Comparison of ENCODE assay signal across 7 cellular contexts in the genomic region with DNA sequence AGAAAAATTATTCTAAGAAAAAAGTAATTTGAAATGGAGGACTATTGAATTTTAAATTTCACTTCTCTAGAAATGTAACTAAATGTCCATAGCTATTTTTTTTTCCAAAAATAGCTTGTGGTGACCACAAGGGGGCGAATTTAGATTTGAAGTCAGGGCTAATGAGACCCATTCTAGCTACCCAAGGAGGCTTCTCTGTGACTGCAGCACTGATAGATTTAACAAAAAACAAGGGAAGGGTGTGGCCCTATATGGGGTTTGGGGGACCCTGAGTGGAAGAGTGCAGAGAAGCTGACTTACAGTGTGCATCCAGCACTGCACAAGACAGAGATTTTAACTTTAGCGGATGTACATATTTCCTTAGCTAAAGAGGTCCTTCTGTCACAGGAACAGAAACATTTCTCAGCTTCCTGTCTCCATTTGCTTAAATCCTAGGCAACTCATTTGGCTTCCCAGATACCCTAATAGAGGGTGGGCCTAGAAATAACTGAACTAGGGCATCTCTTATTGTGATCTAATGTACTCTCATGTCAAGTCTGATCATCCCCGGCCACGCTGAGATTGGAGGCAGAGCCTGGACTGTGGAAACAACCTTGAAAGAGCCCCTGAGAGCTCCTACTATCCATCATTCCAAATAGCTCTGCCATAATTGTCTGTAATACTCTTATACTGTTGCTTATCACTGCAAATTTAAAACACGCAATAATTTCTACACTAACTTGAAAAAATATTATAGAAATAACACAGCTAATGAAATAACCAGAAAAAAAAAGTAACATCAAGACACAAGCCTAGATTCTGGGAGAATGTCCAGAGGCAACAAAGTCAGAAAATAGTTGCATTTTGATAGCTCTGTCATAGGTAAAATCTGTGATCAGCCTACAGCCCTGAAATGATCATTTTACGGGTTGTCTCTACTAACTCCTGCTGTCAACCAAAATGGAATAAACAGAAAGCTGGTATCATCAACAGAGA.
DNase-seq lines count a peak whose midpoint lies in the region.

No MANE protein-coding gene starts in this region.

- peak; percentile 51 for DNase-seq in GM03348 (ENCODE audit: low spot score)
- DNase-seq in H4 (ENCODE audit: low spot score) = peak; percentile 8
- DNase-seq in NCI-H1694 treated with DMSO at 0.1 percent for 48 hours (lab: John Stamatoyannopoulos, UW) = peak; percentile 45
- DNase-seq in adipocyte (ENCODE audit: low read depth) = peak; percentile 70
- peak; percentile 37 for DNase-seq in kidney tubule cell (ENCODE audit: low spot score)
- DNase-seq in KG1 (lab: John Stamatoyannopoulos, UW) = no peak
- DNase-seq in stimulated activated CD4-positive, alpha-beta T cell treated with anti-CD3 and anti-CD28 coated beads, Interleukin-2, amount 100 ng/mL, for 24 hours = no peak

- no peaks in the 10 kb centered on the region for H3K27me3 ChIP-seq in adipocyte (replicated peaks; ENCODE audit: control insufficient read depth, insufficient read depth, low read length)

- H3K36me3 ChIP-seq in adipocyte (ENCODE audit: control insufficient read depth, insufficient read depth, low read length, severe bottlenecking) = no peaks in the 10 kb centered on the region

- H3K4me3 ChIP-seq in adipocyte (ENCODE audit: low read length) = no peak overlapping the region

- H3K4me1 ChIP-seq in adipocyte (ENCODE audit: control insufficient read depth, insufficient read depth, low read length) = no peaks in the 10 kb centered on the region

- H3K9ac ChIP-seq in adipocyte (ENCODE audit: low read length) = no peak overlapping the region

- H3K9me3 ChIP-seq in adipocyte (ENCODE audit: control insufficient read depth, low read length) = no peaks in the 10 kb centered on the region

Comparison
In these comparisons a context has a peak if more than half of its experiments do, and no peak if none do; other contexts are left out.
1. DNase-seq: peak in GM03348 (single experiment), H4 (single experiment), NCI-H1694 treated with DMSO at 0.1 percent for 48 hours (single experiment), adipocyte (single experiment) and kidney tubule cell (single experiment); none in KG1 (single experiment) and stimulated activated CD4-positive, alpha-beta T cell treated with anti-CD3 and anti-CD28 coated beads, Interleukin-2, amount 100 ng/mL, for 24 hours (0 of 2).